28 cellular contexts compared by ENCODE assay signal in the genomic region with DNA sequence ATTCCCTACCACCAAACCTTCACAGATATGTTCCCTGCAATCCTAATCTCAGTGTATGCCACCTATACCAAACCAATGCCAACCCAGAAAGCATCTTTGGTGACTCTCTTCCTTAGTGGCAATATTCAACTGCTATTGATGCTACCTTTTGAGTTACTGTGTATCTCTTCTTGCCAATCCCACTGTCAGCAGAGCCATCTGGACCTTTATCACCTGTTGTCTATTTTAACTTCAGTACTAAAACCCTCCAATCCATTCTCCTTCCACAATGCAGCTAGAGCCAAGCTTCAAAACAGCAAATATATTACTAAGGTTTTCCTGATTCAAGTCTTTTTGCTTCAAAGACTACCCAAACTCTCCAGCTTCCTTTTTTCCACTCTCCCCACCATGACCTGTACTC.
"Had no signal": no experiment of that assay in that cellular context is flagged by ENCODE, and none has a peak within 500 bp of the region (broad histone marks: within the 10 kb centered on the region; RNA-seq: fewer than 3 reads in every experiment).

No MANE protein-coding gene starts in this region.

- FAIRE-seq: urothelium cell line had no signal

- H3K27ac ChIP-seq: neutrophil, ovary, parathyroid adenoma, psoas muscle, skin epidermis, spleen, testis, tibial artery, transverse colon, upper lobe of left lung, vagina had no signal

- H3K4me3 ChIP-seq: ovary, psoas muscle, skin epidermis, smooth muscle cell, spleen, testis, tibial artery, transverse colon, upper lobe of left lung, vagina had no signal

- DNase-seq: naive B cell; naive thymus-derived CD8-positive, alpha-beta T cell; nephron progenitor cell; occipital lobe; ovary; posterior cingulate gyrus; psoas muscle; right cardiac atrium; spleen; stimulated activated CD4-positive, alpha-beta T cell treated with anti-CD3 and anti-CD28 coated beads, Interleukin-12 subunit alpha, Interleukin-12 subunit beta, amount 100 ng/mL, for 4 hours; stimulated activated CD4-positive, alpha-beta T cell treated with anti-CD3 and anti-CD28 coated beads, Interleukin-1b, Interleukin-23, amount 100 ng/mL, for 48 hours; stimulated activated CD4-positive, alpha-beta T cell treated with anti-CD3 and anti-CD28 coated beads, Interleukin-4, amount 100 ng/mL, for 1 hour; stimulated activated CD4-positive, alpha-beta T cell treated with anti-CD3 and anti-CD28 coated beads, Interleukin-4, amount 100 ng/mL, for 4 hours; stimulated activated CD8-positive, alpha-beta memory T cell treated with anti-CD3 and anti-CD28 coated beads, Interleukin-4, amount 100 ng/mL, for 48 hours; stimulated activated naive CD4-positive, alpha-beta T cell; stimulated activated naive CD8-positive, alpha-beta T cell treated with anti-CD3 and anti-CD28 coated beads, Interleukin-15, amount 100 ng/mL, for 72 hours; stimulated activated naive CD8-positive, alpha-beta T cell treated with anti-CD3 and anti-CD28 coated beads, Interleukin-15, Interleukin-2, amounts not matched to agents 100 U/mL and 50 U/mL, for 24 hours; substantia nigra; testis; tibial artery; transverse colon; upper lobe of left lung had no signal

- H3K27me3 ChIP-seq: neutrophil, ovary, testis, tibial artery, transverse colon, upper lobe of left lung, vagina had no signal
